ENCODE assay signal across 30 cellular contexts in the genomic region with DNA sequence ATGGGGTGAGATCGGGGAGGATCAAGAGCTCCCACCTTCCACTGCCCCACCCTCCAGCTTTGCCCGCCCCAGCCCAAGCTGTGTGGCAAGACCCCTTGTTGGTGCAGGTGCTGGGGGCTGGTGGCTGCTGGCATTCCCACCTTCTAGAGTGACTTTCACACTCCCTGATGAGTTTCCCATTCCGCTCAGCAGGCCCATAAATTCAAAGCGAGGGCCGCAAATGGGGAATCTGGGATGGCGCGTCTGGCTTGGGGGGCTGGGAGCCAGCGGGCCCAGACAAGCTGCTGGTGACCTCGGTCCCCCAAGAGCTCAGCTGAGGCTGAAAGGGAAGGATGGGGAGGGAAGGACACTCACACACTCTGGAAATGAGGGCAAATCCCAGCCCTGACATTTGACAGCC.
"Had no signal": no experiment of that assay in that cellular context is flagged by ENCODE, and none has a peak within 500 bp of the region (broad histone marks: within the 10 kb centered on the region; RNA-seq: fewer than 3 reads in every experiment).

No MANE protein-coding gene starts in this region.

- H3K27ac ChIP-seq: epithelial cell of prostate, left lung, parathyroid adenoma, upper lobe of left lung, vagina, WERI-Rb-1 had no signal

- ATAC-seq: activated CD4-positive, CD25-positive, alpha-beta regulatory T cell treated with anti-CD3 and anti-CD28 coated beads, Interleukin-2, amount 50 U/mL, for 24 hours; activated naive CD8-positive, alpha-beta T cell treated with anti-CD3 and anti-CD28 coated beads, Interleukin-2, amount 50 U/mL, for 24 hours; left lung; mucosa of descending colon had no signal

- H3K79me2 ChIP-seq: parathyroid adenoma had no signal

- H3K36me3 ChIP-seq: esophagus squamous epithelium, left lung, right atrium auricular region, upper lobe of left lung, vagina, WERI-Rb-1 had no signal

- H3K4me1 ChIP-seq: left lung, parathyroid adenoma had no signal

- H3K27me3 Mint-ChIP-seq: activated naive CD4-positive, alpha-beta T cell treated with anti-CD3 and anti-CD28 coated beads, Interleukin-2, amount 50 U/mL, for 24 hours; activated T-cell treated with anti-CD3 and anti-CD28 coated beads, Interleukin-2, amount 50 U/mL, for 24 hours had no signal

- DNase-seq: activated CD4-positive, alpha-beta memory T cell treated with anti-CD3 and anti-CD28 coated beads, Interleukin-2, amount 10 ng/mL, durations not matched to agents 7 days and 5 days; activated CD4-positive, alpha-beta T cell treated with anti-CD3 and anti-CD28 coated beads for 48 hours; activated CD8-positive, alpha-beta memory T cell treated with anti-CD3 and anti-CD28 coated beads, Interleukin-2, amount 50 U/mL, for 48 hours; activated naive CD8-positive, alpha-beta T cell treated with anti-CD3 and anti-CD28 coated beads, Interleukin-2, amount 50 U/mL, for 24 hours; activated T-cell treated with anti-CD3 and anti-CD28 coated beads, Interleukin-2, amount 50 U/mL, for 24 hours; amygdala; central memory CD4-positive, alpha-beta T cell; dermis blood vessel endothelial cell; effector CD4-positive, alpha-beta T cell; esophagus squamous epithelium; foreskin melanocyte; occipital lobe; stimulated activated CD4-positive, alpha-beta T cell treated with anti-CD3 and anti-CD28 coated beads, Interleukin-2, amount 100 ng/mL, for 48 hours; stimulated activated naive CD4-positive, alpha-beta T cell treated with Interleukin-2 at 50 U/mL for 16 hours; SW 1271; T1000; testis; upper lobe of left lung; WERI-Rb-1 had no signal

- H3K4me3 ChIP-seq: esophagus squamous epithelium, left lung, lung, mucosa of descending colon, right atrium auricular region, testis, upper lobe of left lung, vagina had no signal

- H3K4me3 Mint-ChIP-seq: activated CD4-positive, alpha-beta memory T cell treated with anti-CD3 and anti-CD28 coated beads, Interleukin-2, amount 10 ng/mL, durations not matched to agents 7 days and 5 days; activated naive CD4-positive, alpha-beta T cell treated with anti-CD3 and anti-CD28 coated beads, Interleukin-2, amount 50 U/mL, for 24 hours; activated naive CD8-positive, alpha-beta T cell treated with anti-CD3 and anti-CD28 coated beads, Interleukin-2, amount 50 U/mL, for 24 hours; activated T-cell treated with anti-CD3 and anti-CD28 coated beads, Interleukin-2, amount 50 U/mL, for 24 hours; T-helper 1 cell treated with Interleukin-12 subunit alpha and Interleukin-12 subunit beta and Interleukin-4 antibody, amounts not matched to agents 30 μg/mL and 1 μg/mL, for 36 hours had no signal

- H3K27ac Mint-ChIP-seq: activated CD4-positive, alpha-beta memory T cell treated with anti-CD3 and anti-CD28 coated beads, Interleukin-2, amount 10 ng/mL, durations not matched to agents 7 days and 5 days; activated naive CD4-positive, alpha-beta T cell treated with anti-CD3 and anti-CD28 coated beads, Interleukin-2, amount 50 U/mL, for 24 hours; activated naive CD8-positive, alpha-beta T cell treated with anti-CD3 and anti-CD28 coated beads, Interleukin-2, amount 50 U/mL, for 24 hours; activated T-cell treated with anti-CD3 and anti-CD28 coated beads, Interleukin-2, amount 50 U/mL, for 24 hours; T-helper 1 cell treated with Interleukin-12 subunit alpha and Interleukin-12 subunit beta and Interleukin-4 antibody, amounts not matched to agents 30 μg/mL and 1 μg/mL, for 36 hours had no signal

- H3K9ac ChIP-seq: parathyroid adenoma had no signal

- H3K9me3 Mint-ChIP-seq: activated naive CD4-positive, alpha-beta T cell treated with anti-CD3 and anti-CD28 coated beads, Interleukin-2, amount 50 U/mL, for 24 hours; activated T-cell treated with anti-CD3 and anti-CD28 coated beads, Interleukin-2, amount 50 U/mL, for 24 hours had no signal

- H2AFZ ChIP-seq: parathyroid adenoma had no signal

- H3K27me3 ChIP-seq: esophagus squamous epithelium, left lung, right atrium auricular region, testis, upper lobe of left lung, vagina had no signal

- H3K9me3 ChIP-seq: testis, vagina had no signal

- FAIRE-seq: endometrium had no signal

- H3K4me1 Mint-ChIP-seq: activated CD4-positive, alpha-beta memory T cell treated with anti-CD3 and anti-CD28 coated beads, Interleukin-2, amount 10 ng/mL, durations not matched to agents 7 days and 5 days; activated naive CD4-positive, alpha-beta T cell treated with anti-CD3 and anti-CD28 coated beads, Interleukin-2, amount 50 U/mL, for 24 hours; activated naive CD8-positive, alpha-beta T cell treated with anti-CD3 and anti-CD28 coated beads, Interleukin-2, amount 50 U/mL, for 24 hours had no signal
